Comparison of ENCODE assay signal across 7 cellular contexts in the genomic region with DNA sequence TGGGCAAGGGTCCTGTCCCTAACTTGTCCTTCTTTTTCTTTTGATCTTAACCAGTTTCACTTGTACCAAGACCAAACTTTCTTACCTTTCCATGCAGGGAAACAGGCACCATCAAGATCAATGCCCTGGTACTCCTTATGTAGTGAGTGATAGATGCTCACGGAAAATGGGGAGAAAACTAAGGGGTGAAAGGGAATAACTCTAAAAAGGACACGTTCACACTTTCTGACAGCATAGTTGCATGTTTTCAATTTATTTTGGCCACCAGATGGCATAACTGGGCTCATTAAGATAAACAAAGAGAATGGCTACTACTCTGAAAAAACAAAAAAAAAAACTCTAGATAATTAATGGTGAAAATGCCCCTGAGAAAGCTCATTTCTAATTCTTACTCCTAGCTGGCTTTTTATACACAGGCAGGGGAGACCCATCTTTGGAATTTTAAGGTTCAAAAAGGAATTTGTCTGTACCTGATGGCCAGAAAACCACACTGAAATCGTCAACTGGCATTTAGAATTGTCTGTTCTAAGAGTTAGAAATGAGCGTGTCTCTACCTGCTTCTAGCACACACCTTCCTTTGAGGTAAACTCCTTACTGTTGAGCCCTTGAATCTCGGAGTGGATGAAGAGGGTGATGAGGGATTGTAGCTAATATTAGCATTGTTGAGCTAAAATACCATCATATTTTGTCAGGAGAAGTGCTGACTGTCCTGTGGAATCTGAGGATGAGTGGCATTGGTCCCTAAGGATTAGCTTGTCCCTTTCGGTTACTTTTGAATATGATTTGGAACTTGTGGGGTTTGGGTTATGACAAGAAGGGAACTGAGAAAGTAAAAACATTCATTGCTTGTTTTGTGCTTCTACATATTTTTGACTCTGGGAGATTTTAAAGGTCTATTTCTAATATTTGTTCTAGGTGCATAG.
DNase-seq lines count a peak whose midpoint lies in the region; ATAC-seq, FAIRE-seq and TF ChIP-seq lines count a peak whose summit lies in the region.

No MANE protein-coding gene starts in this region.

- H3K4me1 ChIP-seq in keratinocyte (ENCODE audit: control insufficient read depth, extremely low read depth, insufficient read depth, low read length) (peaks cover 56% of the 10 kb centered on the region), thymus (ENCODE audit: control insufficient read depth, insufficient read depth, low read length) (peaks cover 3% of the 10 kb centered on the region)

- peak overlapping the region; percentile 85 for H3K4me2 ChIP-seq in keratinocyte (ENCODE audit: control insufficient read depth, extremely low read depth, insufficient read depth, low read depth, low read length)

- no peaks in the 10 kb centered on the region for H3K9me1 ChIP-seq in keratinocyte (ENCODE audit: control insufficient read depth, extremely low read depth, insufficient read depth, low read length)

- no peaks in the 10 kb centered on the region for H3K79me2 ChIP-seq in keratinocyte (ENCODE audit: control insufficient read depth, insufficient read depth, low read length)

- TF ChIP-seq CTCF in astrocyte of the cerebellum (IDR thresholded peaks at IDR 0.05; ENCODE audit: low read depth, low read length, missing control alignments) (peak; percentile 1), keratinocyte (optimal IDR thresholded peaks at IDR 0.05 in 1 of 3, IDR thresholded peaks at IDR 0.05 in 1 of 3, conservative IDR thresholded peaks at IDR 0.05 in 1 of 3; ENCODE audit: extremely low read depth in 1 of 3, insufficient read depth in 2 of 3, low read length in 3 of 3) (peak; percentile 2 to 55 (median 37))

- H3K27me3 ChIP-seq in keratinocyte (ENCODE audit: control insufficient read depth, extremely low read depth, insufficient read depth, low read length) (no peaks in the 10 kb centered on the region), thymus (ENCODE audit: control insufficient read depth, insufficient read depth) (no peaks in the 10 kb centered on the region)

- no peaks in the 10 kb centered on the region for H3K36me3 ChIP-seq in keratinocyte (ENCODE audit: control insufficient read depth in 2 of 2, extremely low read depth in 1 of 2, insufficient read depth in 2 of 2, low read length in 2 of 2)
- H3K36me3 ChIP-seq in thymus (ENCODE audit: control insufficient read depth, insufficient read depth), result peaks cover 19% of the 10 kb centered on the region

- dilution Hi-C loops in keratinocyte (cut with MboI; ENCODE audit: extremely low pct_ligation_motif_present, low sequenced_read_pairs), result no loop called here

- in situ Hi-C loops in astrocyte of the cerebellum (cut with HindIII; ENCODE audit: low sequenced_read_pairs), result no loop called here

- no peaks in the 10 kb centered on the region for H4K20me1 ChIP-seq in keratinocyte (ENCODE audit: control insufficient read depth, extremely low read depth, insufficient read depth, low read length)

- DNase-seq in Daoy (ENCODE audit: low read depth) (peak; percentile 37), KG1 (lab: John Stamatoyannopoulos, UW) (peak; percentile 16), astrocyte of the cerebellum (ENCODE audit: low read depth) (no peak), keratinocyte (ENCODE audit: low read depth, low spot score) (no peak)
- DNase-seq in activated naive CD4-positive, alpha-beta T cell treated with anti-CD3 and anti-CD28 coated beads, Interleukin-2, amount 50 U/mL, for 16 hours, result no peak

- H3K9me3 ChIP-seq in keratinocyte (ENCODE audit: control insufficient read depth, low read depth, low read length), result no peaks in the 10 kb centered on the region
- no peaks in the 10 kb centered on the region for H3K9me3 ChIP-seq in thymus (ENCODE audit: control insufficient read depth)

- H3K9ac ChIP-seq in keratinocyte (ENCODE audit: control insufficient read depth, extremely low read depth, insufficient read depth, low read length), result peak overlapping the region; percentile 72

- FAIRE-seq in keratinocyte (lab: Jason Lieb, UNC), result peak; percentile 81

- H3K4me3 ChIP-seq in astrocyte of the cerebellum (ENCODE audit: low read depth, low read length) (no peak overlapping the region), keratinocyte (ENCODE audit: control insufficient read depth in 2 of 3, extremely low read depth in 1 of 3, insufficient read depth in 2 of 3, low read depth in 1 of 3, low read length in 3 of 3) (peak overlapping the region in 2 of 3 experiments; percentile 48 to 49), thymus (ENCODE audit: low read length) (no peak overlapping the region)

- peak overlapping the region; percentile 45 for H2AFZ ChIP-seq in keratinocyte (ENCODE audit: control insufficient read depth, low read length)

- H3K27ac ChIP-seq in keratinocyte (ENCODE audit: control insufficient read depth, insufficient read depth, low read length) (peak overlapping the region; percentile 90), thymus (ENCODE audit: low read depth) (peak overlapping the region; percentile 18)

- no peak for ATAC-seq in HG02970 (IDR thresholded peaks at IDR 0.05; ENCODE audit: low FRiP score, unreplicated experiment)

- 79% methylated on average over 6 of the region's 6 CpGs for WGBS in thymus

Comparison
In these comparisons a context has a peak if more than half of its experiments do, and no peak if none do; other contexts are left out.
1. DNase-seq: peak in Daoy (single experiment) and KG1 (single experiment); none in astrocyte of the cerebellum (single experiment), keratinocyte (single experiment) and activated naive CD4-positive, alpha-beta T cell treated with anti-CD3 and anti-CD28 coated beads, Interleukin-2, amount 50 U/mL, for 16 hours (single experiment).
2. H3K4me3 ChIP-seq: peak in keratinocyte (2 of 3); none in astrocyte of the cerebellum (single experiment) and thymus (single experiment).